In genomic region chr1:150288382-150288781, GRCh38 we compare ENCODE assay signal across 38 cellular contexts. TPM values are rescaled to one million over a fixed set of nuclear protein-coding genes. Genes with fewer than 3 reads are reported as not detected.
"Had no signal": no experiment of that assay in that cellular context is flagged by ENCODE, and none has a peak within 500 bp of the region (broad histone marks: within the 10 kb centered on the region; RNA-seq: fewer than 3 reads in every experiment).

No MANE protein-coding gene starts in this region.

- DNase-seq: Karpas-422, Kasumi-1, MG63, MM.1S, MV-4-11, NCI-H1048, NCI-H1092, NCI-H1092 treated with DMSO at 0.1 percent for 48 hours, NCI-H1105, NCI-H1105 treated with DMSO at 0.1 percent for 48 hours, NCI-H1417, NCI-H1417 treated with DMSO at 0.1 percent for 48 hours, NCI-H1436, NCI-H1436 treated with DMSO at 0.1 percent for 48 hours, NCI-H146, NCI-H1694, NCI-H1694 treated with DMSO at 0.1 percent for 48 hours, NCI-H187, NCI-H187 treated with DMSO at 0.1 percent for 48 hours, NCI-H1930, NCI-H2029, NCI-H2029 treated with DMSO at 0.1 percent for 48 hours, NCI-H2081, NCI-H2081 treated with DMSO at 0.1 percent for 48 hours, NCI-H2107, NCI-H2171, NCI-H2171 treated with DMSO at 0.1 percent for 48 hours, NCI-H2227 treated with DMSO at 0.1 percent for 48 hours, NCI-H226, NCI-H345, NCI-H446, NCI-H446 treated with DMSO at 0.1 percent for 48 hours, NCI-H510A, NCI-H510A treated with DMSO at 0.1 percent for 48 hours had no signal

- H3K36me3 ChIP-seq: MG63 had no signal

- H3K9ac ChIP-seq: KMS-11 had no signal

- H3K4me3 ChIP-seq: MG63 had no signal

- H3K27ac ChIP-seq: KMS-11 had no signal

- H3K9me3 ChIP-seq: MG63 had no signal

- H3K4me2 ChIP-seq: KMS-11 had no signal

RNA-seq across cellular contexts. Expression of gene C1orf54, which starts 15.8 kb away (rescaled TPM):
- total RNA-seq: NCI-H460 had no signal

RNA-seq across cellular contexts. Expression of gene CA14, which starts 30.8 kb away (rescaled TPM):
- total RNA-seq: LHCN-M2, M059J, NCI-H460 had no signal
